In genomic region chr5:176626876-176627236, GRCh38 we compare ENCODE assay signal across 21 cellular contexts. TPM values are rescaled to one million over a fixed set of nuclear protein-coding genes. Genes with fewer than 3 reads are reported as not detected.
DNase-seq lines count a peak whose midpoint lies in the region; ATAC-seq, FAIRE-seq and TF ChIP-seq lines count a peak whose summit lies in the region.
"Had no signal": no experiment of that assay in that cellular context is flagged by ENCODE, and none has a peak within 500 bp of the region (broad histone marks: within the 10 kb centered on the region; RNA-seq: fewer than 3 reads in every experiment).

No MANE protein-coding gene starts in this region.

- H2AFZ ChIP-seq in SK-N-SH (ENCODE audit: low read depth): no peak overlapping the region
- H2AFZ ChIP-seq: GM23248 had no signal

- TF ChIP-seq RAD21 in Ishikawa (IDR thresholded peaks at IDR 0.05; ENCODE audit: low read depth) (no peak), SK-N-SH (IDR thresholded peaks at IDR 0.05; ENCODE audit: low read length) (no peak)

- H3K79me2 ChIP-seq in SK-N-SH (ENCODE audit: insufficient read depth): no peaks in the 10 kb centered on the region

- no peak for TF ChIP-seq EP300 in Ishikawa (IDR thresholded peaks at IDR 0.05; ENCODE audit: borderline replicate concordance)
- TF ChIP-seq EP300 in SK-N-SH (IDR thresholded peaks at IDR 0.05; ENCODE audit: borderline replicate concordance in 1 of 2, low read depth in 1 of 2, low read length in 1 of 2): no peak

- H3K27me3 ChIP-seq in right cardiac atrium (ENCODE audit: control insufficient read depth, insufficient read depth) (no peaks in the 10 kb centered on the region), SK-N-SH (ENCODE audit: insufficient read depth) (peaks cover 22% of the 10 kb centered on the region; the same call in 1 of the 2 replicates)

- no peak overlapping the region for H3K4me2 ChIP-seq in SK-N-SH

- H4K20me1 ChIP-seq in SK-N-SH (ENCODE audit: insufficient read depth): no peaks in the 10 kb centered on the region

- no peak overlapping the region for H3K9ac ChIP-seq in kidney (ENCODE audit: low read length in 2 of 2)
- no peak overlapping the region for H3K9ac ChIP-seq in SK-N-SH
- H3K9ac ChIP-seq: GM23248 had no signal

- POLR2A ChIA-PET in SK-N-SH (lab: Yijun Ruan, JAX): no interaction called here

- DNase-seq in right cardiac atrium (peak in 2 of 3 donors; percentile 35 to 55), left ventricle myocardium superior (no peak), kidney (peak; percentile 52), middle frontal gyrus (ENCODE audit: extremely low spot score, low spot score) (no peak), SK-N-SH (no peak), NCI-H1092 treated with DMSO at 0.1 percent for 48 hours (lab: John Stamatoyannopoulos, UW) (no peak)
- DNase-seq: GM23248, H9, Karpas-422, NCI-H1105, NCI-H1436 treated with DMSO at 0.1 percent for 48 hours, NCI-H187 treated with DMSO at 0.1 percent for 48 hours, NCI-H446, NCI-H524 treated with DMSO at 0.1 percent for 48 hours, SHP77 treated with DMSO at 0.1 percent for 48 hours had no signal

- intact Hi-C loops in right cardiac atrium (cut with DNase I): no loop called here
- intact Hi-C loops in left ventricle myocardium superior (cut with micrococcal nuclease): no loop called here
- intact Hi-C loops in kidney (cut with DNase I): no loop called here

- no peak overlapping the region for H3K27ac ChIP-seq in right cardiac atrium (ENCODE audit: low read length)
- no peak overlapping the region for H3K27ac ChIP-seq in kidney (ENCODE audit: low read depth in 2 of 2, low read length in 2 of 2)
- no peak overlapping the region for H3K27ac ChIP-seq in SK-N-SH (ENCODE audit: low read depth in 2 of 2, low read length in 1 of 2)
- H3K27ac ChIP-seq: GM23248 had no signal

- ATAC-seq in right cardiac atrium (no peak), left ventricle myocardium superior (no peak)

- H3K4me1 ChIP-seq in right cardiac atrium (ENCODE audit: control insufficient read depth, insufficient read depth, low read length): no peaks in the 10 kb centered on the region
- H3K4me1 ChIP-seq in kidney (ENCODE audit: control insufficient read depth in 1 of 2, insufficient read depth in 1 of 2, low read depth in 1 of 2, low read length in 2 of 2): peaks cover 0 to 7% of the 10 kb centered on the region in 2 donors
- H3K4me1 ChIP-seq in SK-N-SH (ENCODE audit: control insufficient read depth in 1 of 2, insufficient read depth in 2 of 2, low read depth in 1 of 2, low read length in 1 of 2): peaks cover 0 to 10% of the 10 kb centered on the region in 2 experiments; a peak in 1 of 4 replicates

- TF ChIP-seq CTCF in kidney (IDR thresholded peaks at IDR 0.05; ENCODE audit: borderline replicate concordance, extremely low read depth, insufficient read depth) (no peak), SK-N-SH (IDR thresholded peaks at IDR 0.05) (no peak)

- no peaks in the 10 kb centered on the region for H3K9me3 ChIP-seq in right cardiac atrium (ENCODE audit: control insufficient read depth, low read length)
- H3K9me3 ChIP-seq in kidney (ENCODE audit: control insufficient read depth in 1 of 2, low read length in 2 of 2): no peaks in the 10 kb centered on the region
- no peaks in the 10 kb centered on the region for H3K9me3 ChIP-seq in SK-N-SH

- H3K36me3 ChIP-seq in kidney (ENCODE audit: control insufficient read depth in 1 of 2, insufficient read depth in 2 of 2, low read length in 2 of 2) (no peaks in the 10 kb centered on the region), SK-N-SH (replicated peaks in 1 of 2; ENCODE audit: control insufficient read depth in 1 of 2, insufficient read depth in 2 of 2, low read length in 1 of 2) (no peaks in the 10 kb centered on the region)

- H3K4me3 ChIP-seq in right cardiac atrium (ENCODE audit: low read length) (no peak overlapping the region), kidney (ENCODE audit: low read length in 2 of 2) (no peak overlapping the region), SK-N-SH (ENCODE audit: low read depth in 2 of 2, low read length in 1 of 2) (no peak overlapping the region)
- H3K4me3 ChIP-seq: GM23248 had no signal

- CTCF ChIA-PET in SK-N-SH (lab: Yijun Ruan, JAX): interaction anchor here (0.6 kb wide), 1 partner anchor 32 kb away, joined by 3 read pairs; no protein-coding TSS in a partner anchor

- H3F3A ChIP-seq in SK-N-SH (replicated peaks; ENCODE audit: insufficient read depth): no peaks in the 10 kb centered on the region

- 53% methylated on average over 7 of the region's 7 CpGs for WGBS in right cardiac atrium
- 83% methylated on average over 7 of the region's 7 CpGs for WGBS in SK-N-SH (ENCODE audit: low lambda C conversion rate)

- no peak for FAIRE-seq in kidney (lab: Jason Lieb, UNC)
- FAIRE-seq: A204.1, G401.6 had no signal

- H3K9me2 ChIP-seq in SK-N-SH: no peaks in the 10 kb centered on the region

TF ChIP-seq in Ishikawa, 13 proteins besides CTCF, POLR2A, EP300 and RAD21:
- no peak for TF ChIP-seq USF1 (IDR thresholded peaks at IDR 0.05)
- peak; percentile 78 for TF ChIP-seq NFIC (IDR thresholded peaks at IDR 0.05)
- no peak for TF ChIP-seq YY1 (IDR thresholded peaks at IDR 0.05; ENCODE audit: low read depth)
- no peak for TF ChIP-seq CREB1 (IDR thresholded peaks at IDR 0.05; ENCODE audit: low read depth)

TF ChIP-seq in SK-N-SH, 30 proteins besides CTCF, POLR2A, EP300 and RAD21:
- TF ChIP-seq YY1 (IDR thresholded peaks at IDR 0.05; ENCODE audit: low read depth) (no peak), MAX (IDR thresholded peaks at IDR 0.05; ENCODE audit: low read depth) (no peak), EZH2phosphoT487 (IDR thresholded peaks at IDR 0.05; ENCODE audit: borderline replicate concordance, low read depth) (no peak), POLR2AphosphoS5 (IDR thresholded peaks at IDR 0.05; ENCODE audit: low read depth, low read length) (no peak), TAF1 (IDR thresholded peaks at IDR 0.05; ENCODE audit: borderline replicate concordance, low read depth, low read length) (no peak), SIN3A (IDR thresholded peaks at IDR 0.05; ENCODE audit: borderline replicate concordance, low read depth, low read length) (no peak), ELF1 (IDR thresholded peaks at IDR 0.05) (no peak), ZBTB33 (IDR thresholded peaks at IDR 0.05; ENCODE audit: borderline replicate concordance, low read depth) (no peak), MXI1 (IDR thresholded peaks at IDR 0.05; ENCODE audit: low read depth, low read length) (no peak), NRF1 (IDR thresholded peaks at IDR 0.05; ENCODE audit: low read depth, low read length) (no peak), GABPA (IDR thresholded peaks at IDR 0.05; ENCODE audit: low read depth) (no peak)

RNA-seq across cellular contexts. Expression of gene SNCB, which starts 3.5 kb away (rescaled TPM):
- total RNA-seq in right cardiac atrium: 1 to 10 TPM in 1 of 4 donors, under 1 TPM in 2, not detected in 1; 0.74 to 3.2 (median 0.88) TPM
- 2.3 TPM for polyA plus RNA-seq in right cardiac atrium
- total RNA-seq in left ventricle myocardium superior: not detected
- not detected for total RNA-seq in kidney
- polyA plus RNA-seq in kidney (ENCODE audit: insufficient read depth, low read depth, low replicate concordance): not detected
- 0.15 and 0.33 TPM in 2 replicates for polyA plus RNA-seq in SK-N-SH (2012; rRNA removed)
- polyA plus RNA-seq in SK-N-SH (2012; cell fraction: cytosol; rRNA removed): 0.14 and 0.16 TPM in 2 replicates
- 0.11 and 0.29 TPM in 2 replicates for polyA plus RNA-seq in SK-N-SH (2012; cell fraction: nucleus; rRNA removed)
- total RNA-seq: GM23248; T-helper 1 cell treated with Interleukin-12 subunit alpha and Interleukin-12 subunit beta and Interleukin-4 antibody, amounts not matched to agents 30 ng/mL and 1 ng/mL, for 36 hours had no signal
- polyA plus RNA-seq: GM23248, IgD-negative memory B cell had no signal

RNA-seq across cellular contexts. Expression of gene EIF4E1B, which starts 3.6 kb away (rescaled TPM):
- total RNA-seq in right cardiac atrium: not detected
- polyA plus RNA-seq in right cardiac atrium: not detected
- total RNA-seq in left ventricle myocardium superior: not detected
- total RNA-seq in kidney: not detected
- polyA plus RNA-seq in kidney (ENCODE audit: insufficient read depth, low read depth, low replicate concordance): not detected
- polyA plus RNA-seq in SK-N-SH (2012; rRNA removed): not detected in 2 replicates
- not detected in 2 replicates for polyA plus RNA-seq in SK-N-SH (2012; cell fraction: cytosol; rRNA removed)
- polyA plus RNA-seq in SK-N-SH (2012; cell fraction: nucleus; rRNA removed): not detected in 2 replicates
- total RNA-seq: GM23248; T-helper 1 cell treated with Interleukin-12 subunit alpha and Interleukin-12 subunit beta and Interleukin-4 antibody, amounts not matched to agents 30 ng/mL and 1 ng/mL, for 36 hours had no signal
- polyA plus RNA-seq: AG04450, GM23248, IgD-negative memory B cell had no signal

RNA-seq across cellular contexts. Expression of gene GPRIN1, which starts 16.9 kb away (rescaled TPM):
- total RNA-seq in right cardiac atrium (under 1 TPM; 0.34 to 0.62 (median 0.46) TPM), left ventricle myocardium superior (0.50 TPM), kidney (1.3 TPM)
- polyA plus RNA-seq in right cardiac atrium (0.23 TPM), kidney (ENCODE audit: insufficient read depth, low read depth, low replicate concordance) (0.45 TPM), SK-N-SH (2012; rRNA removed) (5.9 and 6.6 TPM in 2 replicates)
- polyA plus RNA-seq in SK-N-SH (2012; cell fraction: cytosol; rRNA removed): 3.2 and 5.4 TPM in 2 replicates
- 3.5 and 4.3 TPM in 2 replicates for polyA plus RNA-seq in SK-N-SH (2012; cell fraction: nucleus; rRNA removed)

RNA-seq across cellular contexts. Expression of gene TSPAN17, which starts 20.4 kb away (rescaled TPM):
- total RNA-seq in right cardiac atrium (10 to 100 TPM; 16.1 to 23.7 (median 18.8) TPM), left ventricle myocardium superior (31.7 TPM), kidney (34.3 TPM)
- polyA plus RNA-seq in right cardiac atrium (15.8 TPM), kidney (ENCODE audit: insufficient read depth, low read depth, low replicate concordance) (32.1 TPM), SK-N-SH (2012; rRNA removed) (61.7 and 68.4 TPM in 2 replicates)
- 34.9 and 52.3 TPM in 2 replicates for polyA plus RNA-seq in SK-N-SH (2012; cell fraction: cytosol; rRNA removed)
- polyA plus RNA-seq in SK-N-SH (2012; cell fraction: nucleus; rRNA removed): 80.2 and 104 TPM in 2 replicates

Comparison
In these comparisons a context has a peak if more than half of its experiments do, and no peak if none do; other contexts are left out.
1. DNase-seq: peak in right cardiac atrium (2 of 3) and kidney (single experiment); none in left ventricle myocardium superior (single experiment), middle frontal gyrus (single experiment), SK-N-SH (single experiment) and NCI-H1092 treated with DMSO at 0.1 percent for 48 hours (single experiment).